In genomic region chr6:149962461-149963211, GRCh38 we compare ENCODE assay signal across 1 cellular context.
TF ChIP-seq lines count a peak whose summit lies in the region.

No MANE protein-coding gene starts in this region.

TF ChIP-seq in H1, 55 proteins besides CTCF, POLR2A, EP300 and RAD21:
- no peak for TF ChIP-seq ZNF274 (IDR thresholded peaks at IDR 0.05; ENCODE audit: borderline replicate concordance, extremely low read depth, low read length)
- TF ChIP-seq ATF2 (IDR thresholded peaks at IDR 0.05; ENCODE audit: low read length), result no peak
- no peak for TF ChIP-seq SIN3A (conservative IDR thresholded peaks at IDR 0.05 in 1 of 2, IDR thresholded peaks at IDR 0.05 in 1 of 2; ENCODE audit: low read depth in 1 of 2, low read length in 2 of 2)
- TF ChIP-seq MAFK (IDR thresholded peaks at IDR 0.05; ENCODE audit: low read depth, low read length), result no peak
- TF ChIP-seq KDM4A (IDR thresholded peaks at IDR 0.05; ENCODE audit: low read depth, low read length, severe bottlenecking), result no peak
- no peak for TF ChIP-seq HDAC2 (IDR thresholded peaks at IDR 0.05; ENCODE audit: borderline replicate concordance in 1 of 2, low read depth in 2 of 2, low read length in 2 of 2)
- no peak for TF ChIP-seq NANOG (IDR thresholded peaks at IDR 0.05; ENCODE audit: insufficient read depth, low read depth, low read length, poor library complexity, severe bottlenecking)
- no peak for TF ChIP-seq KDM1A (IDR thresholded peaks at IDR 0.05; ENCODE audit: borderline replicate concordance, low read length)
- no peak for TF ChIP-seq TCF12 (IDR thresholded peaks at IDR 0.05; ENCODE audit: low read depth, low read length)
- no peak for TF ChIP-seq CBX8 (IDR thresholded peaks at IDR 0.05; ENCODE audit: borderline replicate concordance, low read depth, low read length)
- TF ChIP-seq SP4 (IDR thresholded peaks at IDR 0.05; ENCODE audit: low read length), result no peak
